Comparison of ENCODE assay signal across 8 cellular contexts in the genomic region with DNA sequence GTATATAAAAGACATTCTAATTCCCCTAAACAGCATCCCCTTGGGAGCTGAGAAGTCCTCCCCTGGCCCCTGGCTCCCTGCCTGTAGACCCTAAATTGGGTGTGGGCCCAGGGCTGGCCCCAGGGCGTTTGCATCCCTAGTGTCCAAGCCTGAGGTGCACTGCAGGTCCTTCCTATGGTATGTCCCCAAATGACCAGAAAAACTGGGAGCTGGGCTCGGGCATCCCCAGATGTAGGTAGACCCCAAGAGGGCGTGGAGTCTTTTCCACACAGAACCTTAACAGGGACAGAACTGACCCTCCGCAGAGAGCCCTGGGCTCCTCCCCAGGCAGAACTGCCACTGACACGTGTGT. TPM values are rescaled to one million over a fixed set of nuclear protein-coding genes. Genes with fewer than 3 reads are reported as not detected.
DNase-seq lines count a peak whose midpoint lies in the region; ATAC-seq and TF ChIP-seq lines count a peak whose summit lies in the region.

No MANE protein-coding gene starts in this region.

- intact Hi-C loops in Right ventricle myocardium inferior (cut with DNase I), result no loop called here
- intact Hi-C loops in heart right ventricle (cut with DNase I), result loop anchor here in 2 of 10 donors (5.0 to 10.0 kb wide), 2 partner anchors 46 to 51 kb away; no protein-coding TSS in a partner anchor

- no peak overlapping the region for H3K4me2 ChIP-seq in mesenchymal stem cell (ENCODE audit: low read length, poor library complexity, severe bottlenecking)

- H3K9ac ChIP-seq in mesenchymal stem cell (ENCODE audit: low read length), result peak overlapping the region; percentile 78

- H3K79me1 ChIP-seq in mesenchymal stem cell (replicated peaks; ENCODE audit: low read length, poor library complexity, severe bottlenecking), result peaks cover 18% of the 10 kb centered on the region

- peaks cover 39% of the 10 kb centered on the region for H3K27me3 Mint-ChIP-seq in activated CD8-positive, alpha-beta T cell treated with anti-CD3 and anti-CD28 coated beads, Interleukin-2, amount 10 ng/mL, durations not matched to agents 7 days and 5 days (ENCODE audit: low read depth)
- peaks cover 25% of the 10 kb centered on the region for H3K27me3 Mint-ChIP-seq in type B pancreatic cell

- H3K18ac ChIP-seq in mesenchymal stem cell (ENCODE audit: low read depth in 1 of 2, low read length in 2 of 2), result no peak overlapping the region

- H3K36me3 ChIP-seq in heart right ventricle (no peaks in the 10 kb centered on the region), mesenchymal stem cell (ENCODE audit: control insufficient read depth in 1 of 2, insufficient read depth in 2 of 2, low read depth in 1 of 2, low read length in 2 of 2) (peaks cover 0 to 3% of the 10 kb centered on the region in 2 experiments)

- no peak overlapping the region for H4K8ac ChIP-seq in mesenchymal stem cell (ENCODE audit: low read length)

- TF ChIP-seq CTCF in heart right ventricle (IDR thresholded peaks at IDR 0.05), result no peak
- no peak for TF ChIP-seq CTCF in type B pancreatic cell (conservative IDR thresholded peaks at IDR 0.05)

- CTCF ChIA-PET in activated CD8-positive, alpha-beta T cell treated with anti-CD3 and anti-CD28 coated beads, Interleukin-2, amount 10 ng/mL, durations not matched to agents 7 days and 5 days (lab: Charles Lee), result no interaction called here

- no peak overlapping the region for H3K14ac ChIP-seq in mesenchymal stem cell (ENCODE audit: low read length in 2 of 2)

- H2BK5ac ChIP-seq in mesenchymal stem cell (ENCODE audit: low read depth, low read length, poor library complexity, severe bottlenecking), result no peak overlapping the region

- H2AFZ ChIP-seq in mesenchymal stem cell (ENCODE audit: low read depth, low read length), result no peak overlapping the region

- H3K4me1 ChIP-seq in heart right ventricle, result peaks cover 17 to 66% (median 58%) of the 10 kb centered on the region in 9 donors
- H3K4me1 ChIP-seq in mesenchymal stem cell (ENCODE audit: control insufficient read depth, insufficient read depth, low read depth, low read length), result peaks cover 45% of the 10 kb centered on the region

- no peaks in the 10 kb centered on the region for H3K9me3 ChIP-seq in heart right ventricle
- H3K9me3 ChIP-seq in mesenchymal stem cell (ENCODE audit: control insufficient read depth, low read length), result no peaks in the 10 kb centered on the region

- H3K4me3 ChIP-seq in heart right ventricle (peak overlapping the region in 5 of 10 donors; percentile 78 to 93 (median 81)), mesenchymal stem cell (ENCODE audit: insufficient read depth in 1 of 2, low read depth in 1 of 2, low read length in 2 of 2) (peak overlapping the region in 1 of 2 experiments; percentile 74)

- ATAC-seq in Right ventricle myocardium inferior, result no peak
- no peak for ATAC-seq in heart right ventricle
- no peak for ATAC-seq in activated CD8-positive, alpha-beta T cell treated with anti-CD3 and anti-CD28 coated beads, Interleukin-2, amount 10 ng/mL, durations not matched to agents 7 days and 5 days
- no peak for ATAC-seq in HG03175 (IDR thresholded peaks at IDR 0.05; ENCODE audit: unreplicated experiment)

- H2BK12ac ChIP-seq in mesenchymal stem cell (ENCODE audit: low read length in 2 of 2), result peak overlapping the region in 1 of 2 experiments; percentile 12

- no peak overlapping the region for H2AK5ac ChIP-seq in mesenchymal stem cell (ENCODE audit: low read length, severe bottlenecking)

- peak overlapping the region; percentile 27 for H3K27ac Mint-ChIP-seq in activated CD8-positive, alpha-beta T cell treated with anti-CD3 and anti-CD28 coated beads, Interleukin-2, amount 10 ng/mL, durations not matched to agents 7 days and 5 days
- H3K27ac Mint-ChIP-seq in type B pancreatic cell, result peak overlapping the region; percentile 12

- peaks cover 24% of the 10 kb centered on the region for H3K4me1 Mint-ChIP-seq in activated CD8-positive, alpha-beta T cell treated with anti-CD3 and anti-CD28 coated beads, Interleukin-2, amount 10 ng/mL, durations not matched to agents 7 days and 5 days (ENCODE audit: low read depth)
- peaks cover 37% of the 10 kb centered on the region for H3K4me1 Mint-ChIP-seq in type B pancreatic cell (ENCODE audit: unreplicated experiment)

- no peak overlapping the region for H4K91ac ChIP-seq in mesenchymal stem cell (ENCODE audit: low read length)

- peak overlapping the region; percentile 65 for H3K4me3 Mint-ChIP-seq in activated CD8-positive, alpha-beta T cell treated with anti-CD3 and anti-CD28 coated beads, Interleukin-2, amount 10 ng/mL, durations not matched to agents 7 days and 5 days
- peak overlapping the region; percentile 86 for H3K4me3 Mint-ChIP-seq in type B pancreatic cell

- H2BK15ac ChIP-seq in mesenchymal stem cell (ENCODE audit: low read depth, poor library complexity, severe bottlenecking), result peak overlapping the region; percentile 27

- H3K27me3 ChIP-seq in heart right ventricle, result peaks cover 0 to 26% (median 0%) of the 10 kb centered on the region in 7 donors
- H3K27me3 ChIP-seq in mesenchymal stem cell (ENCODE audit: control insufficient read depth in 1 of 2, insufficient read depth in 1 of 2, low read length in 2 of 2), result peaks cover 4 to 22% of the 10 kb centered on the region in 2 experiments

- peak overlapping the region in 3 of 10 donors; percentile 78 to 89 (median 87) for H3K27ac ChIP-seq in heart right ventricle
- H3K27ac ChIP-seq in mesenchymal stem cell (ENCODE audit: low read length, poor library complexity, severe bottlenecking), result no peak overlapping the region

- DNase-seq in Right ventricle myocardium inferior (ENCODE audit: missing footprints), result peak; percentile 50
- no peak for DNase-seq in heart right ventricle
- no peak for DNase-seq in activated CD8-positive, alpha-beta T cell treated with anti-CD3 and anti-CD28 coated beads, Interleukin-2, amount 10 ng/mL, durations not matched to agents 7 days and 5 days
- no peak for DNase-seq in mesenchymal stem cell
- DNase-seq in type B pancreatic cell (ENCODE audit: extremely low spot score, unreplicated experiment), result no peak
- no peak for DNase-seq in KG1 (lab: John Stamatoyannopoulos, UW)
- DNase-seq in iPS-NIHi11 (ENCODE audit: low spot score), result no peak

- no peak overlapping the region for H2BK120ac ChIP-seq in mesenchymal stem cell (ENCODE audit: low read depth, low read length)

- no peaks in the 10 kb centered on the region for H3K36me3 Mint-ChIP-seq in activated CD8-positive, alpha-beta T cell treated with anti-CD3 and anti-CD28 coated beads, Interleukin-2, amount 10 ng/mL, durations not matched to agents 7 days and 5 days (ENCODE audit: low read depth)
- H3K36me3 Mint-ChIP-seq in type B pancreatic cell, result no peaks in the 10 kb centered on the region

- H3K23ac ChIP-seq in mesenchymal stem cell (ENCODE audit: low read length in 2 of 2), result no peak overlapping the region

- no peak overlapping the region for H3K4ac ChIP-seq in mesenchymal stem cell (ENCODE audit: low read depth in 1 of 2, low read length in 2 of 2)

- POLR2A ChIA-PET in activated CD8-positive, alpha-beta T cell treated with anti-CD3 and anti-CD28 coated beads, Interleukin-2, amount 10 ng/mL, durations not matched to agents 7 days and 5 days (lab: Charles Lee), result no interaction called here

- H3K9me3 Mint-ChIP-seq in activated CD8-positive, alpha-beta T cell treated with anti-CD3 and anti-CD28 coated beads, Interleukin-2, amount 10 ng/mL, durations not matched to agents 7 days and 5 days (ENCODE audit: insufficient read depth), result no peaks in the 10 kb centered on the region
- no peaks in the 10 kb centered on the region for H3K9me3 Mint-ChIP-seq in type B pancreatic cell

- 82 to 89% methylated on average over 5 of the region's 5 CpGs for WGBS in heart right ventricle, 2 donors
- 75% methylated on average over 5 of the region's 5 CpGs for WGBS in mesenchymal stem cell

RNA-seq across cellular contexts. Expression of a gene that starts 0.8 kb away (rescaled TPM):
- total RNA-seq in Right ventricle myocardium inferior, result 18.4 TPM
- total RNA-seq in heart right ventricle, result 10 to 100 TPM; 12.7 to 18.2 (median 15.5) TPM
- 10 to 100 TPM; 10.4 to 18.7 TPM for polyA plus RNA-seq in heart right ventricle
- total RNA-seq in activated CD8-positive, alpha-beta T cell treated with anti-CD3 and anti-CD28 coated beads, Interleukin-2, amount 10 ng/mL, durations not matched to agents 7 days and 5 days, result 10 to 100 TPM; 10.1 to 11.0 TPM
- polyA plus RNA-seq in mesenchymal stem cell (2013, experiment 1 of 2), result 13.7 TPM
- 14.6 TPM for polyA plus RNA-seq in mesenchymal stem cell (2013, experiment 2 of 2)
- total RNA-seq in type B pancreatic cell (ENCODE audit: low replicate concordance), result 29.8 and 33.1 TPM in 2 replicates

RNA-seq across cellular contexts. Expression of a gene that starts 52.7 kb away (rescaled TPM):
- not detected for total RNA-seq in Right ventricle myocardium inferior
- not detected for total RNA-seq in heart right ventricle
- polyA plus RNA-seq in heart right ventricle, result not detected
- not detected for total RNA-seq in activated CD8-positive, alpha-beta T cell treated with anti-CD3 and anti-CD28 coated beads, Interleukin-2, amount 10 ng/mL, durations not matched to agents 7 days and 5 days
- not detected for polyA plus RNA-seq in mesenchymal stem cell (2013, experiment 1 of 2)
- polyA plus RNA-seq in mesenchymal stem cell (2013, experiment 2 of 2), result not detected
- total RNA-seq in type B pancreatic cell (ENCODE audit: low replicate concordance), result not detected in 2 replicates
